9 cellular contexts compared by ENCODE assay signal in genomic region chr15:45645026-45645980, GRCh38. TPM values are rescaled to one million over a fixed set of nuclear protein-coding genes. Genes with fewer than 3 reads are reported as not detected.
DNase-seq lines count a peak whose midpoint lies in the region; ATAC-seq and TF ChIP-seq lines count a peak whose summit lies in the region.
"Had no signal": no experiment of that assay in that cellular context is flagged by ENCODE, and none has a peak within 500 bp of the region (broad histone marks: within the 10 kb centered on the region; RNA-seq: fewer than 3 reads in every experiment).

No MANE protein-coding gene starts in this region.

- peaks cover 4 to 24% (median 21%) of the 10 kb centered on the region in 5 donors for H3K36me3 Mint-ChIP-seq in naive thymus-derived CD4-positive, alpha-beta T cell

- TF ChIP-seq CTCF in BJ (IDR thresholded peaks at IDR 0.05; ENCODE audit: insufficient read depth, low read depth, low read length) = no peak
- TF ChIP-seq CTCF in cardiac fibroblast (IDR thresholded peaks at IDR 0.05; ENCODE audit: low read depth, low read length) = no peak

- peak; percentile 48 for DNase-seq in BJ (ENCODE audit: low read depth)
- peak; percentile 39 for DNase-seq in LHCN-M2 (ENCODE audit: low read depth)
- DNase-seq in cardiac fibroblast (ENCODE audit: low read depth in 2 of 2) = peak; percentile 86 to 91
- no peak for DNase-seq in naive thymus-derived CD4-positive, alpha-beta T cell
- no peak for DNase-seq in putamen (ENCODE audit: low spot score)
- DNase-seq in left lobe of liver (ENCODE audit: low spot score) = no peak
- no peak for DNase-seq in iPS-NIHi7 (ENCODE audit: extremely low spot score)
- DNase-seq: NCI-H2171 had no signal

- no peaks in the 10 kb centered on the region for H3K27me3 Mint-ChIP-seq in naive thymus-derived CD4-positive, alpha-beta T cell

- peak overlapping the region in 4 of 10 donors; percentile 3 to 46 (median 28) for H3K4me3 Mint-ChIP-seq in naive thymus-derived CD4-positive, alpha-beta T cell

- no peaks in the 10 kb centered on the region for H3K9me3 ChIP-seq in naive thymus-derived CD4-positive, alpha-beta T cell (ENCODE audit: control insufficient read depth in 2 of 3, low read length in 3 of 3)

- no peaks in the 10 kb centered on the region for H3K36me3 ChIP-seq in BJ (ENCODE audit: control insufficient read depth, insufficient read depth, low read length)
- H3K36me3 ChIP-seq in naive thymus-derived CD4-positive, alpha-beta T cell (ENCODE audit: control insufficient read depth in 2 of 3, insufficient read depth in 3 of 3, low read length in 3 of 3) = no peaks in the 10 kb centered on the region

- peaks cover 8 to 10% of the 10 kb centered on the region in 2 donors for H3K4me1 ChIP-seq in naive thymus-derived CD4-positive, alpha-beta T cell (ENCODE audit: control insufficient read depth in 2 of 2, insufficient read depth in 2 of 2, low read length in 2 of 2)

- no peaks in the 10 kb centered on the region for H3K27me3 ChIP-seq in BJ (ENCODE audit: control insufficient read depth, insufficient read depth, low read length)
- H3K27me3 ChIP-seq in naive thymus-derived CD4-positive, alpha-beta T cell (ENCODE audit: control insufficient read depth in 2 of 2, insufficient read depth in 2 of 2, low read length in 2 of 2) = no peaks in the 10 kb centered on the region

- ATAC-seq in naive thymus-derived CD4-positive, alpha-beta T cell = peak; percentile 20
- ATAC-seq in left lobe of liver (no peak), GM18870 (IDR thresholded peaks at IDR 0.05; ENCODE audit: unreplicated experiment) (no peak)

- no peak overlapping the region for H3K4me3 ChIP-seq in BJ (ENCODE audit: low read depth, low read length)
- H3K4me3 ChIP-seq in cardiac fibroblast (replicated peaks in 1 of 2; ENCODE audit: low read depth in 2 of 2, low read length in 2 of 2) = peak overlapping the region in 1 of 2 donors; percentile 10
- no peak overlapping the region for H3K4me3 ChIP-seq in naive thymus-derived CD4-positive, alpha-beta T cell (ENCODE audit: low read length)

- H3K27ac Mint-ChIP-seq in naive thymus-derived CD4-positive, alpha-beta T cell = peak overlapping the region in 1 of 9 donors; percentile 64

- peaks cover 50 to 74% (median 67%) of the 10 kb centered on the region in 7 donors for H3K4me1 Mint-ChIP-seq in naive thymus-derived CD4-positive, alpha-beta T cell

- peaks cover 0 to 2% (median 0%) of the 10 kb centered on the region in 11 donors for H3K9me3 Mint-ChIP-seq in naive thymus-derived CD4-positive, alpha-beta T cell

- CTCF ChIA-PET in BJ (lab: Yijun Ruan, JAX) = interaction anchor here (1.0 to 1.7 kb wide), 3 partner anchors 14 to 60 kb away, joined by 3 to 5 read pairs (median 3); no protein-coding TSS in a partner anchor
- CTCF ChIA-PET in naive thymus-derived CD4-positive, alpha-beta T cell (lab: Charles Lee) = interaction anchor here (0.6 to 1.1 kb wide), 3 partner anchors 60 to 528 kb away, joined by 3 read pairs; no protein-coding TSS in a partner anchor

- no peak overlapping the region for H3K27ac ChIP-seq in naive thymus-derived CD4-positive, alpha-beta T cell (ENCODE audit: low read depth, low read length)

- POLR2A ChIA-PET in BJ (lab: Charles Lee) = no interaction called here
- POLR2A ChIA-PET in naive thymus-derived CD4-positive, alpha-beta T cell (lab: Charles Lee) = interaction anchor here (1.3 kb wide), 1 partner anchor 8 kb away, joined by 3 read pairs; no protein-coding TSS in a partner anchor

- intact Hi-C loops in naive thymus-derived CD4-positive, alpha-beta T cell (cut with micrococcal nuclease) = no loop called here

RNA-seq across cellular contexts. Expression of gene SQOR, which starts 10.5 kb away (rescaled TPM):
- polyA plus RNA-seq in BJ (2011; rRNA removed) = 40.6 and 47.5 TPM in 2 replicates
- polyA minus RNA-seq in BJ (2011; rRNA and poly(A)+ RNA removed) = 18.1 and 29.7 TPM in 2 replicates
- total RNA-seq in LHCN-M2 (2014; rRNA removed) (34.0 and 47.8 TPM in 2 replicates), left lobe of liver (39.2 TPM)
- polyA plus RNA-seq in LHCN-M2 (2012) = 16.9 TPM
- total RNA-seq in naive thymus-derived CD4-positive, alpha-beta T cell = 100 to 1,000 TPM in 1 of 5 experiments, 10 to 100 TPM in 4; 20.6 to 115 (median 32.6) TPM
- polyA plus RNA-seq in naive thymus-derived CD4-positive, alpha-beta T cell = 10 to 100 TPM; 71.7 to 76.6 TPM

RNA-seq across cellular contexts. Expression of gene BLOC1S6, which starts 58.1 kb away (rescaled TPM):
- 12.4 and 18.8 TPM in 2 replicates for polyA plus RNA-seq in BJ (2011; rRNA removed)
- polyA minus RNA-seq in BJ (2011; rRNA and poly(A)+ RNA removed) = 7.3 and 8.4 TPM in 2 replicates
- 77.1 and 80.0 TPM in 2 replicates for total RNA-seq in LHCN-M2 (2014; rRNA removed)
- polyA plus RNA-seq in LHCN-M2 (2012) = 20.9 TPM
- total RNA-seq in naive thymus-derived CD4-positive, alpha-beta T cell = 10 to 100 TPM; 34.4 to 63.9 (median 50.9) TPM
- polyA plus RNA-seq in naive thymus-derived CD4-positive, alpha-beta T cell = 10 to 100 TPM; 49.4 to 51.8 TPM
- 15.7 TPM for total RNA-seq in left lobe of liver

Comparison
In these comparisons a context has a peak if more than half of its experiments do, and no peak if none do; other contexts are left out.
1. DNase-seq: peak in BJ (single experiment), LHCN-M2 (single experiment) and cardiac fibroblast (2 of 2); none in naive thymus-derived CD4-positive, alpha-beta T cell (0 of 9), putamen (single experiment), left lobe of liver (single experiment) and iPS-NIHi7 (single experiment).